In the genomic region with DNA sequence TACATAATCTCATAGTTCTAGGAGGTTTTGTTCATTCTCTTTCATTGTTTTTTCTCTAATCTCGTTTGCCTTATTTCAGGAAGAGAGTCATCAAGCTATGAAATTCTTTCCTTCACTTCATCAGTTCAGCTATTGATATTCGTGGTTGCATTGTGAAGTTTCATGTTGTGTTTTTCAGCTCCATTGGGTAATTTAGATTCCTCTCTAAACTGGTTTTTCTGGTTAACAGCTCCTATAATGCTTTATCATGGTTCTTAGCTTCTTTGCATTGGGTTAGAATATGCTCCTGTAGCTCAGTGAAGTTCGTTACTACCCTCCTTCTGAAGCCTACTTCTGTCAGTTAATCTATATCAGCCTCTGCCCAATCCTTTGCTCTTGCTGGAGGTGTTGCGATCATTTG, we compare ENCODE assay signal across 26 cellular contexts.
"Had no signal": no experiment of that assay in that cellular context is flagged by ENCODE, and none has a peak within 500 bp of the region (broad histone marks: within the 10 kb centered on the region; RNA-seq: fewer than 3 reads in every experiment).

No MANE protein-coding gene starts in this region.

- H3K36me3 ChIP-seq: ascending aorta, brain microvascular endothelial cell, esophagus muscularis mucosa, left lung, lower lobe of right lung, right lobe of liver, upper lobe of right lung had no signal

- H3K4me1 Mint-ChIP-seq: activated naive CD4-positive, alpha-beta T cell treated with anti-CD3 and anti-CD28 coated beads, Interleukin-2, amount 10 ng/mL, durations not matched to agents 7 days and 5 days; activated naive CD8-positive, alpha-beta T cell treated with anti-CD3 and anti-CD28 coated beads, Interleukin-2, amount 10 ng/mL, durations not matched to agents 7 days and 5 days had no signal

- H3K27me3 ChIP-seq: ascending aorta, brain microvascular endothelial cell, esophagus muscularis mucosa, left lung, right lobe of liver, upper lobe of right lung had no signal

- ATAC-seq: left lung; lower lobe of right lung; mucosa of descending colon; natural killer cell treated with Interleukin-12 subunit alpha and Interleukin-12 subunit beta and Interleukin-15 and Interleukin-18, amount 100 ng/mL, for 72 hours; right lobe of liver; upper lobe of right lung had no signal

- H3K9me3 ChIP-seq: ascending aorta, esophagus muscularis mucosa, lower lobe of right lung, mucosa of descending colon, right lobe of liver, upper lobe of right lung had no signal

- H3K4me3 Mint-ChIP-seq: activated naive CD4-positive, alpha-beta T cell treated with anti-CD3 and anti-CD28 coated beads, Interleukin-2, amount 10 ng/mL, durations not matched to agents 7 days and 5 days; activated naive CD8-positive, alpha-beta T cell treated with anti-CD3 and anti-CD28 coated beads, Interleukin-2, amount 10 ng/mL, durations not matched to agents 7 days and 5 days; activated T-helper 1 cell treated with anti-CD3 and anti-CD28 coated beads, Interleukin-12 subunit alpha, Interleukin-12 subunit beta, Interleukin-2, Interleukin-4 antibody, amounts not matched to agents 30 ng/mL and 10 ng/mL and 1 ng/mL, durations not matched to agents 14 hours and 24 hours and 36 hours; dendritic cell treated with granulocyte-macrophage colony-stimulating factor and Interleukin-4, amounts not matched to agents 40 ng/mL and 50 ng/mL, for 4 days; endodermal cell; natural killer cell treated with Interleukin-12 subunit alpha and Interleukin-12 subunit beta and Interleukin-15 and Interleukin-18, amount 100 ng/mL, for 72 hours; stimulated activated naive CD8-positive, alpha-beta T cell treated with anti-CD3 and anti-CD28 coated beads, Interleukin-15, Interleukin-2, amounts not matched to agents 100 ng/mL and 50 ng/mL, for 24 hours; T-helper 2 cell treated with Interferon-gamma antibody and Interleukin-4, amounts not matched to agents 5 μg/mL and 100 μg/mL, for 36 hours had no signal

- H3K36me3 Mint-ChIP-seq: activated naive CD4-positive, alpha-beta T cell treated with anti-CD3 and anti-CD28 coated beads, Interleukin-2, amount 10 ng/mL, durations not matched to agents 7 days and 5 days; activated naive CD8-positive, alpha-beta T cell treated with anti-CD3 and anti-CD28 coated beads, Interleukin-2, amount 10 ng/mL, durations not matched to agents 7 days and 5 days had no signal

- H3K27ac Mint-ChIP-seq: activated naive CD4-positive, alpha-beta T cell treated with anti-CD3 and anti-CD28 coated beads, Interleukin-2, amount 10 ng/mL, durations not matched to agents 7 days and 5 days; activated naive CD8-positive, alpha-beta T cell treated with anti-CD3 and anti-CD28 coated beads, Interleukin-2, amount 10 ng/mL, durations not matched to agents 7 days and 5 days; activated T-helper 1 cell treated with anti-CD3 and anti-CD28 coated beads, Interleukin-12 subunit alpha, Interleukin-12 subunit beta, Interleukin-2, Interleukin-4 antibody, amounts not matched to agents 30 ng/mL and 10 ng/mL and 1 ng/mL, durations not matched to agents 14 hours and 24 hours and 36 hours; dendritic cell treated with granulocyte-macrophage colony-stimulating factor and Interleukin-4, amounts not matched to agents 40 ng/mL and 50 ng/mL, for 4 days; endodermal cell; natural killer cell treated with Interleukin-12 subunit alpha and Interleukin-12 subunit beta and Interleukin-15 and Interleukin-18, amount 100 ng/mL, for 72 hours; stimulated activated naive CD8-positive, alpha-beta T cell treated with anti-CD3 and anti-CD28 coated beads, Interleukin-15, Interleukin-2, amounts not matched to agents 100 ng/mL and 50 ng/mL, for 24 hours; T-helper 2 cell treated with Interferon-gamma antibody and Interleukin-4, amounts not matched to agents 5 μg/mL and 100 μg/mL, for 36 hours had no signal

- H3K4me1 ChIP-seq: ascending aorta, esophagus muscularis mucosa, left lung, lower lobe of right lung, right lobe of liver, upper lobe of right lung had no signal

- FAIRE-seq: islet of Langerhans had no signal

- H3K4me3 ChIP-seq: ascending aorta, esophagus muscularis mucosa, left lung, lower lobe of right lung, mucosa of descending colon, right lobe of liver, upper lobe of right lung had no signal

- H3K27me3 Mint-ChIP-seq: activated naive CD4-positive, alpha-beta T cell treated with anti-CD3 and anti-CD28 coated beads, Interleukin-2, amount 10 ng/mL, durations not matched to agents 7 days and 5 days; dendritic cell treated with granulocyte-macrophage colony-stimulating factor and Interleukin-4, amounts not matched to agents 40 ng/mL and 50 ng/mL, for 4 days; stimulated activated naive CD8-positive, alpha-beta T cell treated with anti-CD3 and anti-CD28 coated beads, Interleukin-15, Interleukin-2, amounts not matched to agents 100 ng/mL and 50 ng/mL, for 24 hours had no signal

- H3K9me3 Mint-ChIP-seq: endodermal cell had no signal

- H3K27ac ChIP-seq: ascending aorta, brain microvascular endothelial cell, esophagus muscularis mucosa, left lung, lower lobe of right lung, right lobe of liver, upper lobe of right lung had no signal

- DNase-seq: activated CD4-positive, alpha-beta T cell treated with anti-CD3 and anti-CD28 coated beads for 4 hours; activated CD4-positive, alpha-beta T cell treated with anti-CD3 and anti-CD28 coated beads, Interleukin-2, amount 50 U/mL, for 48 hours; activated CD8-positive, alpha-beta memory T cell treated with anti-CD3 and anti-CD28 coated beads for 24 hours; activated gamma-delta T cell; activated naive CD4-positive, alpha-beta T cell treated with anti-CD3 and anti-CD28 coated beads, Interleukin-2, amount 10 ng/mL, durations not matched to agents 7 days and 5 days; activated naive CD8-positive, alpha-beta T cell treated with anti-CD3 and anti-CD28 coated beads, Interleukin-2, amount 10 ng/mL, durations not matched to agents 7 days and 5 days; brain microvascular endothelial cell; caudate nucleus; endodermal cell; foreskin melanocyte; left lung; lower lobe of right lung; mucosa of descending colon; right lobe of liver; stimulated activated CD4-positive, alpha-beta T cell treated with anti-CD3 and anti-CD28 coated beads, Interleukin-12 subunit alpha, Interleukin-12 subunit beta, amount 100 ng/mL, for 4 hours; stimulated activated CD4-positive, alpha-beta T cell treated with anti-CD3 and anti-CD28 coated beads, Interleukin-4, amount 100 ng/mL, for 1 hour; T-helper 1 cell; upper lobe of right lung had no signal
